Comparison of ENCODE assay signal across 8 cellular contexts in genomic region chr18:56789004-56789888, GRCh38.
A peak's percentile ranks its signal among the peaks of the same experiment; 100 is the strongest.
DNase-seq lines count a peak whose midpoint lies in the region; ATAC-seq and TF ChIP-seq lines count a peak whose summit lies in the region.

No MANE protein-coding gene starts in this region.

- peak; percentile 49 for ATAC-seq in Right ventricle myocardium superior (ENCODE audit: poor library complexity)

- no peak for DNase-seq in Right ventricle myocardium superior
- no peak for DNase-seq in cardiac septum (ENCODE audit: low spot score)
- peak; percentile 50 for DNase-seq in MM.1S
- peak; percentile 26 for DNase-seq in astrocyte of the spinal cord (ENCODE audit: low read depth, low spot score)
- peak; percentile 79 for DNase-seq in mesendoderm
- no peak for DNase-seq in NCI-H2029 (lab: John Stamatoyannopoulos, UW)
- no peak for DNase-seq in NCI-H2081 treated with DMSO at 0.1 percent for 48 hours (lab: John Stamatoyannopoulos, UW)
- DNase-seq in NCI-H2196 treated with DMSO at 0.1 percent for 48 hours (lab: John Stamatoyannopoulos, UW; ENCODE audit: unreplicated experiment): no peak

- no peak overlapping the region for H3K4ac ChIP-seq in mesendoderm (ENCODE audit: low read depth, low read length)

- H2BK15ac ChIP-seq in mesendoderm (replicated peaks; ENCODE audit: low read depth): no peak overlapping the region

- intact Hi-C loops in Right ventricle myocardium superior (cut with DNase I) (no loop called here), cardiac septum (cut with DNase I) (no loop called here)

- H3K9ac ChIP-seq in MM.1S (ENCODE audit: low read length): no peak overlapping the region
- H3K9ac ChIP-seq in mesendoderm (ENCODE audit: low read length): no peak overlapping the region

- WGBS in mesendoderm (ENCODE audit: extremely low coverage, insufficient coverage, low lambda C conversion rate): no CpG with 5 or more reads among the region's 9 CpGs

- H2AK5ac ChIP-seq in mesendoderm (ENCODE audit: low read length): no peak overlapping the region

- no peak overlapping the region for H3K18ac ChIP-seq in mesendoderm (ENCODE audit: low read length)

- no peak overlapping the region for H2AFZ ChIP-seq in MM.1S (ENCODE audit: low read length)

- H3K27ac ChIP-seq in MM.1S (ENCODE audit: low read length): no peak overlapping the region
- no peak overlapping the region for H3K27ac ChIP-seq in mesendoderm (ENCODE audit: low read depth, low read length)

- no peaks in the 10 kb centered on the region for H3K27me3 ChIP-seq in MM.1S (replicated peaks; ENCODE audit: insufficient read depth, low read length)
- H3K27me3 ChIP-seq in mesendoderm (ENCODE audit: insufficient read depth, low read length, poor library complexity): no peaks in the 10 kb centered on the region

- no peak overlapping the region for H3K4me2 ChIP-seq in MM.1S (ENCODE audit: low read depth, low read length)
- H3K4me2 ChIP-seq in mesendoderm (ENCODE audit: low read length): no peak overlapping the region

- H3K4me1 ChIP-seq in MM.1S (ENCODE audit: low read length): no peaks in the 10 kb centered on the region
- H3K4me1 ChIP-seq in mesendoderm (ENCODE audit: control insufficient read depth, low read depth, low read length): no peaks in the 10 kb centered on the region

- no peaks in the 10 kb centered on the region for H3K9me3 ChIP-seq in MM.1S (replicated peaks; ENCODE audit: insufficient read depth, low read length)

- H3K79me1 ChIP-seq in mesendoderm (ENCODE audit: low read length): no peaks in the 10 kb centered on the region

- H3K4me3 ChIP-seq in MM.1S (ENCODE audit: low read length) (no peak overlapping the region), astrocyte of the spinal cord (ENCODE audit: low read depth, low read length) (no peak overlapping the region), mesendoderm (ENCODE audit: low read length) (no peak overlapping the region)

- no peaks in the 10 kb centered on the region for H3K36me3 ChIP-seq in MM.1S (replicated peaks; ENCODE audit: insufficient read depth, low read length)
- H3K36me3 ChIP-seq in mesendoderm (ENCODE audit: control insufficient read depth, insufficient read depth, low read length): no peaks in the 10 kb centered on the region

- in situ Hi-C loops in astrocyte of the spinal cord (cut with HindIII; ENCODE audit: low sequenced_read_pairs): no loop called here

- no peaks in the 10 kb centered on the region for H3K79me2 ChIP-seq in MM.1S (ENCODE audit: low read length)
- H3K79me2 ChIP-seq in mesendoderm (ENCODE audit: control insufficient read depth, insufficient read depth, low read length): no peaks in the 10 kb centered on the region

- TF ChIP-seq CTCF in MM.1S (IDR thresholded peaks at IDR 0.05; ENCODE audit: low read length) (peak; percentile 75), astrocyte of the spinal cord (IDR thresholded peaks at IDR 0.05; ENCODE audit: low read depth, low read length) (peak; percentile 67)

- H2BK5ac ChIP-seq in mesendoderm (ENCODE audit: low read length): no peak overlapping the region

- H4K5ac ChIP-seq in mesendoderm (ENCODE audit: low read length): no peak overlapping the region

- H3F3A ChIP-seq in MM.1S (ENCODE audit: insufficient read depth, low read length): no peaks in the 10 kb centered on the region

- H3K9me2 ChIP-seq in MM.1S (replicated peaks; ENCODE audit: insufficient read depth, low read length): no peaks in the 10 kb centered on the region

- no peaks in the 10 kb centered on the region for H4K20me1 ChIP-seq in MM.1S (ENCODE audit: insufficient read depth, low read length)

- H4K8ac ChIP-seq in mesendoderm (ENCODE audit: low read depth, low read length): no peak overlapping the region

- no peak overlapping the region for H2BK120ac ChIP-seq in mesendoderm (ENCODE audit: low read depth, low read length)

- no peak overlapping the region for H3K56ac ChIP-seq in mesendoderm (ENCODE audit: low read length)

- H3K23ac ChIP-seq in mesendoderm (ENCODE audit: low read length): no peak overlapping the region

Comparison
In these comparisons a context has a peak if more than half of its experiments do, and no peak if none do; other contexts are left out.
1. DNase-seq: peak in MM.1S (single experiment), astrocyte of the spinal cord (single experiment) and mesendoderm (single experiment); none in Right ventricle myocardium superior (single experiment), cardiac septum (single experiment), NCI-H2029 (single experiment), NCI-H2081 treated with DMSO at 0.1 percent for 48 hours (single experiment) and NCI-H2196 treated with DMSO at 0.1 percent for 48 hours (single experiment).